In genomic region chr22:27810566-27810965, GRCh38 we compare ENCODE assay signal across 1 cellular context.
A peak's percentile ranks its signal among the peaks of the same experiment; 100 is the strongest.
TF ChIP-seq lines count a peak whose summit lies in the region.

No MANE protein-coding gene starts in this region.

TF ChIP-seq in HEK293, 187 proteins besides CTCF, POLR2A, EP300 and RAD21 (continued from another document):
- TF ChIP-seq ZSCAN4 (tag by site-specific recombination; IDR thresholded peaks at IDR 0.05) (no peak), ZNF292 (tag by site-specific recombination; IDR thresholded peaks at IDR 0.05; ENCODE audit: borderline replicate concordance, low read depth) (no peak), TSHZ1 (tag by site-specific recombination; IDR thresholded peaks at IDR 0.05; ENCODE audit: borderline replicate concordance) (no peak), ZNF302 (tag by site-specific recombination; IDR thresholded peaks at IDR 0.05; ENCODE audit: low read depth) (no peak), ZIC2 (tag by site-specific recombination; IDR thresholded peaks at IDR 0.05) (peak; percentile 93), ZNF23 (tag by site-specific recombination; IDR thresholded peaks at IDR 0.05; ENCODE audit: borderline replicate concordance) (no peak), PATZ1 (tag by site-specific recombination; IDR thresholded peaks at IDR 0.05) (0 out of 2 replicates have a peak, but pooled peaks have one; percentile 32), ZNF658 (tag by site-specific recombination; IDR thresholded peaks at IDR 0.05) (no peak), BCL11A (tag by site-specific recombination; IDR thresholded peaks at IDR 0.05; ENCODE audit: low read depth) (no peak), GLIS2 (tag by site-specific recombination; IDR thresholded peaks at IDR 0.05) (peak; percentile 49; the same call in 1 of the 2 replicates), ZNF585B (tag by site-specific recombination; IDR thresholded peaks at IDR 0.05) (no peak), ZNF280C (tag by site-specific recombination; IDR thresholded peaks at IDR 0.05) (no peak), KLF7 (tag by site-specific recombination; IDR thresholded peaks at IDR 0.05; ENCODE audit: borderline replicate concordance) (no peak), ZNF610 (tag by site-specific recombination; IDR thresholded peaks at IDR 0.05; ENCODE audit: borderline replicate concordance) (no peak), ZNF26 (tag by site-specific recombination; IDR thresholded peaks at IDR 0.05) (no peak), ZNF558 (tag by site-specific recombination; IDR thresholded peaks at IDR 0.05) (no peak), ZNF701 (tag by site-specific recombination; IDR thresholded peaks at IDR 0.05) (no peak), ZNF175 (tag by site-specific recombination; IDR thresholded peaks at IDR 0.05) (no peak), ZNF747 (tag by site-specific recombination; IDR thresholded peaks at IDR 0.05) (no peak), ZNF560 (tag by site-specific recombination; IDR thresholded peaks at IDR 0.05; ENCODE audit: borderline replicate concordance) (no peak), ZNF37A (tag by site-specific recombination; IDR thresholded peaks at IDR 0.05) (no peak), YY1 (tag by site-specific recombination; IDR thresholded peaks at IDR 0.05) (no peak), ZNF654 (tag by site-specific recombination; IDR thresholded peaks at IDR 0.05; ENCODE audit: low read depth) (no peak), ZNF473 (tag by site-specific recombination; IDR thresholded peaks at IDR 0.05) (no peak), SETDB1 (IDR thresholded peaks at IDR 0.05; ENCODE audit: insufficient read length, low read length) (no peak), ZBTB6 (tag by site-specific recombination; IDR thresholded peaks at IDR 0.05) (no peak), RBAK (tag by site-specific recombination; IDR thresholded peaks at IDR 0.05) (no peak), KLF1 (tag by site-specific recombination; IDR thresholded peaks at IDR 0.05) (peak; percentile 69), PRDM1 (tag by site-specific recombination; IDR thresholded peaks at IDR 0.05) (no peak), ZNF660 (tag by site-specific recombination; IDR thresholded peaks at IDR 0.05) (no peak), ZNF121 (tag by site-specific recombination; IDR thresholded peaks at IDR 0.05) (no peak), SALL2 (tag by site-specific recombination; IDR thresholded peaks at IDR 0.05; ENCODE audit: borderline replicate concordance) (no peak), GLIS1 (tag by site-specific recombination; IDR thresholded peaks at IDR 0.05) (peak; percentile 71), ZSCAN5A (tag by site-specific recombination; IDR thresholded peaks at IDR 0.05) (no peak), ZNF776 (tag by site-specific recombination; IDR thresholded peaks at IDR 0.05; ENCODE audit: borderline replicate concordance) (no peak), ZNF624 (tag by site-specific recombination; IDR thresholded peaks at IDR 0.05) (no peak), ZNF423 (tag by site-specific recombination; IDR thresholded peaks at IDR 0.05) (peak; percentile 55; the same call in 1 of the 2 replicates), ZNF600 (tag by site-specific recombination; IDR thresholded peaks at IDR 0.05) (0 out of 2 replicates have a peak, but pooled peaks have one; percentile 17), ZNF2 (tag by site-specific recombination; IDR thresholded peaks at IDR 0.05) (no peak), ATF2 (tag by site-specific recombination; IDR thresholded peaks at IDR 0.05; ENCODE audit: low read depth) (no peak), ZBTB11 (tag by site-specific recombination; conservative IDR thresholded peaks at IDR 0.05; ENCODE audit: low read depth) (no peak), ZNF629 (tag by site-specific recombination; IDR thresholded peaks at IDR 0.05) (no peak), KLF8 (tag by site-specific recombination; IDR thresholded peaks at IDR 0.05) (no peak), ZNF623 (tag by site-specific recombination; IDR thresholded peaks at IDR 0.05) (no peak)
